16 cellular contexts compared by ENCODE assay signal in genomic region chr1:42046772-42047552, GRCh38.
DNase-seq lines count a peak whose midpoint lies in the region; ATAC-seq lines count a peak whose summit lies in the region.
"Had no signal": no experiment of that assay in that cellular context is flagged by ENCODE, and none has a peak within 500 bp of the region (broad histone marks: within the 10 kb centered on the region; RNA-seq: fewer than 3 reads in every experiment).

No MANE protein-coding gene starts in this region.

- H3K4me3 ChIP-seq in SJCRH30, result no peak overlapping the region
- H3K4me3 ChIP-seq: thoracic aorta had no signal

- H3K4me1 ChIP-seq in SJCRH30, result no peaks in the 10 kb centered on the region

- no peaks in the 10 kb centered on the region for H3K36me3 ChIP-seq in SJCRH30
- H3K36me3 ChIP-seq: thoracic aorta had no signal

- H3K27ac ChIP-seq in SJCRH30, result no peak overlapping the region
- H3K27ac ChIP-seq: thoracic aorta had no signal

- peak; percentile 52 for DNase-seq in DMS79 (lab: John Stamatoyannopoulos, UW)
- DNase-seq in NCI-H2107 treated with DMSO at 0.1 percent for 48 hours (lab: John Stamatoyannopoulos, UW; ENCODE audit: unreplicated experiment), result peak; percentile 92
- DNase-seq in SJCRH30, result peak; percentile 42 to 60
- DNase-seq in left lobe of liver (ENCODE audit: low spot score), result peak; percentile 85
- no peak for DNase-seq in amygdala (lab: John Stamatoyannopoulos, UW)
- DNase-seq in stimulated activated CD4-positive, alpha-beta T cell treated with anti-CD3 and anti-CD28 coated beads, Interleukin-2, amount 100 ng/mL, for 24 hours, result no peak
- no peak for DNase-seq in NCI-H748 (lab: John Stamatoyannopoulos, UW; ENCODE audit: unreplicated experiment)
- no peak for DNase-seq in DMS114 treated with DMSO at 0.1 percent for 48 hours (lab: John Stamatoyannopoulos, UW; ENCODE audit: unreplicated experiment)
- DNase-seq: activated CD4-positive, CD25-positive, alpha-beta regulatory T cell treated with anti-CD3 and anti-CD28 coated beads, Interleukin-2, amount 50 U/mL, for 72 hours; cerebellar nuclear complex; DND-41; HCEC 1CT; NCI-H187 treated with DMSO at 0.1 percent for 48 hours; OCI-M1; SW 1271 had no signal

- no peaks in the 10 kb centered on the region for H3K9me3 ChIP-seq in SJCRH30 (replicated peaks)
- H3K9me3 ChIP-seq: thoracic aorta had no signal

- 0 out of 2 replicates have a peak, but pooled peaks cover 5% of the 10 kb centered on the region for H3K27me3 ChIP-seq in SJCRH30

- ATAC-seq in left lobe of liver, result peak; percentile 99

Comparison
In these comparisons a context has a peak if more than half of its experiments do, and no peak if none do; other contexts are left out.
1. DNase-seq: peak in DMS79 (single experiment), NCI-H2107 treated with DMSO at 0.1 percent for 48 hours (single experiment), SJCRH30 (2 of 2) and left lobe of liver (single experiment); none in amygdala (0 of 56), stimulated activated CD4-positive, alpha-beta T cell treated with anti-CD3 and anti-CD28 coated beads, Interleukin-2, amount 100 ng/mL, for 24 hours (0 of 2), NCI-H748 (single experiment) and DMS114 treated with DMSO at 0.1 percent for 48 hours (single experiment).